Comparison of ENCODE assay signal across 9 cellular contexts in genomic region chr15:58440181-58440910, GRCh38. TPM values are rescaled to one million over a fixed set of nuclear protein-coding genes. Genes with fewer than 3 reads are reported as not detected.
A peak's percentile ranks its signal among the peaks of the same experiment; 100 is the strongest.
DNase-seq lines count a peak whose midpoint lies in the region; FAIRE-seq and TF ChIP-seq lines count a peak whose summit lies in the region.
"Had no signal": no experiment of that assay in that cellular context is flagged by ENCODE, and none has a peak within 500 bp of the region (broad histone marks: within the 10 kb centered on the region; RNA-seq: fewer than 3 reads in every experiment).

No MANE protein-coding gene starts in this region.

- H3K27ac ChIP-seq in BLaER1 (peak overlapping the region; percentile 55; the same call in 1 of the 2 replicates), esophagus muscularis mucosa (replicated peaks in 1 of 4) (peak overlapping the region; percentile 29 to 69 (median 65)), neuronal stem cell (replicated peaks; ENCODE audit: low read length) (no peak overlapping the region)

- FAIRE-seq in RCC 7860 (lab: Jason Lieb, UNC), result peak; percentile 94

- H3K4me1 ChIP-seq in BLaER1, result peaks cover 86% of the 10 kb centered on the region
- peaks cover 22 to 39% (median 33%) of the 10 kb centered on the region in 4 donors for H3K4me1 ChIP-seq in esophagus muscularis mucosa
- H3K4me1 ChIP-seq in neuronal stem cell (ENCODE audit: control insufficient read depth in 2 of 2, insufficient read depth in 1 of 2, low read depth in 1 of 2, low read length in 2 of 2), result peaks cover 0 to 8% of the 10 kb centered on the region in 2 donors

- H3K9me3 ChIP-seq in BLaER1 (peaks cover 7% of the 10 kb centered on the region; the same call in 1 of the 2 replicates), esophagus muscularis mucosa (no peaks in the 10 kb centered on the region), neuronal stem cell (replicated peaks in 1 of 2; ENCODE audit: control insufficient read depth in 2 of 2, insufficient read depth in 1 of 2, low read depth in 1 of 2, low read length in 2 of 2) (no peaks in the 10 kb centered on the region)

- H3K9me3 Mint-ChIP-seq in CD14-positive monocyte, result peaks cover 0 to 1% (median 0%) of the 10 kb centered on the region in 7 donors

- H4K8ac ChIP-seq in neuronal stem cell (ENCODE audit: low read depth, low read length), result no peak overlapping the region

- no peaks in the 10 kb centered on the region for H3K36me3 Mint-ChIP-seq in CD14-positive monocyte

- intact Hi-C loops in esophagus muscularis mucosa (cut with DNase I), result no loop called here
- intact Hi-C loops in CD14-positive monocyte (cut with micrococcal nuclease), result no loop called here

- no peaks in the 10 kb centered on the region for H4K20me1 ChIP-seq in BLaER1

- H2AFZ ChIP-seq in neuronal stem cell (ENCODE audit: low read length), result peak overlapping the region; percentile 10

- no peak overlapping the region for H3K4ac ChIP-seq in neuronal stem cell (ENCODE audit: low read length)

- H2BK120ac ChIP-seq in neuronal stem cell (ENCODE audit: low read depth, low read length), result no peak overlapping the region

- H3K79me1 ChIP-seq in neuronal stem cell (ENCODE audit: low read depth, low read length), result no peaks in the 10 kb centered on the region

- peaks cover 0 to 5% (median 1%) of the 10 kb centered on the region in 3 donors for H3K27me3 Mint-ChIP-seq in CD14-positive monocyte (ENCODE audit: low read depth in 3 of 3)

- H3K36me3 ChIP-seq in BLaER1 (peaks cover 11% of the 10 kb centered on the region; the same call in 1 of the 2 replicates), esophagus muscularis mucosa (no peaks in the 10 kb centered on the region), neuronal stem cell (replicated peaks in 1 of 2; ENCODE audit: control insufficient read depth in 2 of 2, insufficient read depth in 2 of 2, low read length in 2 of 2) (no peaks in the 10 kb centered on the region)

- no peak overlapping the region for H2BK5ac ChIP-seq in neuronal stem cell (ENCODE audit: low read length)

- H3K27me3 ChIP-seq in BLaER1 (no peaks in the 10 kb centered on the region), esophagus muscularis mucosa (no peaks in the 10 kb centered on the region), neuronal stem cell (ENCODE audit: control insufficient read depth in 3 of 3, insufficient read depth in 3 of 3, low read depth in 1 of 3, low read length in 3 of 3) (no peaks in the 10 kb centered on the region)

- TF ChIP-seq CTCF in esophagus muscularis mucosa (IDR thresholded peaks at IDR 0.05), result no peak
- no peak for TF ChIP-seq CTCF in CD14-positive monocyte (IDR thresholded peaks at IDR 0.05)

- H3K4me1 Mint-ChIP-seq in CD14-positive monocyte, result peaks cover 11% of the 10 kb centered on the region

- no peak overlapping the region for H2BK15ac ChIP-seq in neuronal stem cell (ENCODE audit: low read length)

- no peak overlapping the region for H2BK12ac ChIP-seq in neuronal stem cell (ENCODE audit: low read length)

- no peak overlapping the region for H3K18ac ChIP-seq in neuronal stem cell (ENCODE audit: low read length)

- TF ChIP-seq POLR2A in esophagus muscularis mucosa (IDR thresholded peaks at IDR 0.05; ENCODE audit: low read depth), result no peak

- peak overlapping the region in 1 of 2 donors; percentile 33 for H3K4me3 Mint-ChIP-seq in CD14-positive monocyte

- 70% methylated on average over 7 of the region's 7 CpGs for WGBS in esophagus muscularis mucosa
- no CpG with 5 or more reads among the region's 7 CpGs for WGBS in neuronal stem cell (ENCODE audit: extremely low coverage in 2 of 2, insufficient read length in 2 of 2, insufficient replicate concordance in 1 of 2), 2 donors

- H2AK5ac ChIP-seq in neuronal stem cell (ENCODE audit: low read depth, low read length), result no peak overlapping the region

- no peak overlapping the region for H3K23ac ChIP-seq in neuronal stem cell (ENCODE audit: low read depth, low read length, poor library complexity)

- H3K4me3 ChIP-seq in BLaER1 (no peak overlapping the region), esophagus muscularis mucosa (no peak overlapping the region), neuronal stem cell (ENCODE audit: low read length in 2 of 2) (no peak overlapping the region)

- H3K27ac Mint-ChIP-seq in CD14-positive monocyte, result no peak overlapping the region

- TF ChIP-seq EP300 in esophagus muscularis mucosa (IDR thresholded peaks at IDR 0.05), result no peak

- peak; percentile 85 for DNase-seq in RCC 7860 (ENCODE audit: low spot score)
- DNase-seq in esophagus muscularis mucosa (ENCODE audit: extremely low spot score), result no peak
- DNase-seq in neuronal stem cell (ENCODE audit: low spot score), result no peak
- no peak for DNase-seq in CD14-positive monocyte (ENCODE audit: low spot score)
- DNase-seq in RKO (ENCODE audit: low spot score), result no peak
- DNase-seq in Ammon's horn (ENCODE audit: low spot score), result no peak
- DNase-seq in NCI-H1105 (lab: John Stamatoyannopoulos, UW), result no peak
- DNase-seq: stimulated activated CD4-positive, alpha-beta T cell treated with anti-CD3 and anti-CD28 coated beads, Interleukin-4, amount 100 ng/mL, for 4 hours had no signal

- H3K4me2 ChIP-seq in BLaER1 (peak overlapping the region; percentile 5), neuronal stem cell (ENCODE audit: insufficient read depth, low read length, poor library complexity, severe bottlenecking) (no peak overlapping the region)

- H3K14ac ChIP-seq in neuronal stem cell (ENCODE audit: low read length), result no peak overlapping the region

- no peak overlapping the region for H3K9ac ChIP-seq in BLaER1
- no peak overlapping the region for H3K9ac ChIP-seq in neuronal stem cell (ENCODE audit: low read depth, low read length, poor library complexity)

- no peak overlapping the region for H4K91ac ChIP-seq in neuronal stem cell (ENCODE audit: low read depth, low read length, poor library complexity)

RNA-seq across cellular contexts. Expression of gene LIPC, which starts 8.6 kb away (rescaled TPM):
- under 1 TPM; 0.06 to 0.63 (median 0.37) TPM for total RNA-seq in esophagus muscularis mucosa
- polyA plus RNA-seq in neuronal stem cell (2013, experiment 1 of 2), result not detected
- polyA plus RNA-seq in neuronal stem cell (2013, experiment 2 of 2), result not detected
- polyA plus RNA-seq in CD14-positive monocyte, result under 1 TPM in 1 of 2 donors, not detected in 1; 0.37 TPM
